8 cellular contexts compared by ENCODE assay signal in genomic region chr3:40179016-40179415, GRCh38.
DNase-seq lines count a peak whose midpoint lies in the region; ATAC-seq and TF ChIP-seq lines count a peak whose summit lies in the region.

No MANE protein-coding gene starts in this region.

- H2AFZ ChIP-seq in DND-41 (ENCODE audit: low read depth, low read length) = no peak overlapping the region

- no peak overlapping the region for H3K4me3 ChIP-seq in DND-41 (ENCODE audit: low read depth in 1 of 2, low read length in 2 of 2)

- no peaks in the 10 kb centered on the region for H3K4me1 ChIP-seq in DND-41 (ENCODE audit: insufficient read depth, low read length)

- no peaks in the 10 kb centered on the region for H3K36me3 ChIP-seq in DND-41 (ENCODE audit: insufficient read depth, low read length)

- H3K27me3 ChIP-seq in DND-41 (ENCODE audit: insufficient read depth, low read length, poor library complexity) = no peaks in the 10 kb centered on the region

- peak; percentile 80 for TF ChIP-seq CTCF in DND-41 (IDR thresholded peaks at IDR 0.05; ENCODE audit: borderline replicate concordance, extremely low read depth, low read length, poor library complexity, severe bottlenecking)

- no peak overlapping the region for H3K9ac ChIP-seq in DND-41 (ENCODE audit: low read depth, low read length)

- no peaks in the 10 kb centered on the region for H3K79me2 ChIP-seq in DND-41 (ENCODE audit: insufficient read depth, low read length)

- DNase-seq in DND-41 (peak; percentile 63), NCI-H510A (lab: John Stamatoyannopoulos, UW) (peak; percentile 6), medulla oblongata (ENCODE audit: extremely low spot score) (peak; percentile 92), NCI-H446 treated with DMSO at 0.1 percent for 48 hours (lab: John Stamatoyannopoulos, UW) (no peak)
- peak; percentile 26 to 30 for DNase-seq in activated CD4-positive, alpha-beta T cell treated with anti-CD3 and anti-CD28 coated beads, Interleukin-2, amount 50 U/mL, for 24 hours (ENCODE audit: low read depth in 1 of 2, low spot score in 1 of 2)
- peak; percentile 9 for DNase-seq in effector CD8-positive, alpha-beta T cell (lab: John Stamatoyannopoulos, UW)
- peak; percentile 42 for DNase-seq in stimulated activated CD8-positive, alpha-beta memory T cell treated with anti-CD3 and anti-CD28 coated beads, Interleukin-4, amount 100 ng/mL, for 24 hours (ENCODE audit: low read depth)

- no peaks in the 10 kb centered on the region for H4K20me1 ChIP-seq in DND-41 (ENCODE audit: insufficient read depth, low read length)

- ATAC-seq in DND-41 (ENCODE audit: insufficient read depth, low read depth) = peak; percentile 77
- ATAC-seq in HG02610 (IDR thresholded peaks at IDR 0.05; ENCODE audit: unreplicated experiment) = peak; percentile 68

- no peaks in the 10 kb centered on the region for H3K9me3 ChIP-seq in DND-41 (ENCODE audit: insufficient read depth, low read length, severe bottlenecking)

- no peak overlapping the region for H3K4me2 ChIP-seq in DND-41 (ENCODE audit: insufficient read depth, low read length)

- H3K27ac ChIP-seq in DND-41 (ENCODE audit: low read length) = no peak overlapping the region
